In the genomic region with DNA sequence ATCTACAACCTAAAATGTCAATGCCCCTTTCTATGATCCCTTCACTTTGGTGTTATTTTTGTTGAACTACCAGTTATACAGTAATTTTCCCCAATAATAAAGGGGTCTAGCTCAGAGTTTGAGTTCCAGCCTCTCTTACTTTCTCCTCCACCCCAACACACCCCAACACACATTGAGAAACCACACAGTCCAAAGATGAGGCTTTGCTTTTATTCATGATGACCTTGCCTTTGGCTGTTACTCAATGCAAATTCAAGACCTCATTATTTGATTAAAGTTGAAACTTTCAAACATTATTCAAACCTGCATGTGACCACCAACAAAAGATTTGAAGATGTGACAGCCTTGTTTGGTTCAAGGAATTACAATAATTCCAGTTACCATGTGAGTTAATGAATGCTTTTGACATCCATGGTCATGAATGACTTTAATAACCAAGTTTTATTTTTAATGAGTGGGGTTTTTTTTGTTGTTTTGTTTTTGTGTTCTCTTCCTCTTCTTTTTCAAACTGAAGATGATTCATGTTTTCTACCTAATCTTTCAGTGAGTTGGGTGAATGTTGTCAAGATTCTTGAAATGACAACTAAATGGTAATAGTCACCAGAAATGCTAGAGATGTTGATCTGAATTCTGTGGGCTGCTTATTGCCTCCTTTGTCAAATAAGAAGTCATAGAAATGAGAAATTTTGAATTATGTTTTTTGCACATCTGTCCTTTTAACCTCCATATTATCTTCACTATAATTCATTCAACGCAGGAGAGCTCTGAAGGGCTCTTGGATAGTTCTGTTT, we compare ENCODE assay signal across 21 cellular contexts.
A peak's percentile ranks its signal among the peaks of the same experiment; 100 is the strongest.
DNase-seq lines count a peak whose midpoint lies in the region; ATAC-seq lines count a peak whose summit lies in the region.
"Had no signal": no experiment of that assay in that cellular context is flagged by ENCODE, and none has a peak within 500 bp of the region (broad histone marks: within the 10 kb centered on the region; RNA-seq: fewer than 3 reads in every experiment).

No MANE protein-coding gene starts in this region.

- no peak overlapping the region for H3K27ac Mint-ChIP-seq in activated CD4-positive, alpha-beta T cell treated with anti-CD3 and anti-CD28 coated beads for 36 hours
- no peak overlapping the region for H3K27ac Mint-ChIP-seq in activated CD4-positive, alpha-beta T cell treated with anti-CD3 and anti-CD28 coated beads, Interleukin-2, amount 10 ng/mL, durations not matched to agents 7 days and 5 days
- no peak overlapping the region for H3K27ac Mint-ChIP-seq in activated naive CD8-positive, alpha-beta T cell treated with anti-CD3 and anti-CD28 coated beads, Interleukin-2, amount 50 U/mL, for 24 hours
- H3K27ac Mint-ChIP-seq in activated naive CD8-positive, alpha-beta T cell treated with anti-CD3 and anti-CD28 coated beads for 36 hours, result no peak overlapping the region
- peak overlapping the region; percentile 5 for H3K27ac Mint-ChIP-seq in T-helper 2 cell treated with Interferon-gamma antibody and Interleukin-4, amounts not matched to agents 5 μg/mL and 100 μg/mL, for 36 hours
- H3K27ac Mint-ChIP-seq in stimulated activated effector memory CD8-positive, alpha-beta T cell treated with anti-CD3 and anti-CD28 coated beads, Interleukin-12 subunit alpha, Interleukin-12 subunit beta, amount 100 ng/mL, for 72 hours, result no peak overlapping the region
- H3K27ac Mint-ChIP-seq: H9 had no signal

- no peaks in the 10 kb centered on the region for H3K9me3 Mint-ChIP-seq in activated CD4-positive, alpha-beta T cell treated with anti-CD3 and anti-CD28 coated beads for 36 hours (ENCODE audit: low read depth)
- H3K9me3 Mint-ChIP-seq in activated CD4-positive, alpha-beta T cell treated with anti-CD3 and anti-CD28 coated beads, Interleukin-2, amount 10 ng/mL, durations not matched to agents 7 days and 5 days, result peaks cover 3% of the 10 kb centered on the region
- no peaks in the 10 kb centered on the region for H3K9me3 Mint-ChIP-seq in activated naive CD8-positive, alpha-beta T cell treated with anti-CD3 and anti-CD28 coated beads, Interleukin-2, amount 50 U/mL, for 24 hours
- no peaks in the 10 kb centered on the region for H3K9me3 Mint-ChIP-seq in activated naive CD8-positive, alpha-beta T cell treated with anti-CD3 and anti-CD28 coated beads for 36 hours
- H3K9me3 Mint-ChIP-seq in T-helper 2 cell treated with Interferon-gamma antibody and Interleukin-4, amounts not matched to agents 5 μg/mL and 100 μg/mL, for 36 hours, result no peaks in the 10 kb centered on the region
- no peaks in the 10 kb centered on the region for H3K9me3 Mint-ChIP-seq in stimulated activated effector memory CD8-positive, alpha-beta T cell treated with anti-CD3 and anti-CD28 coated beads, Interleukin-12 subunit alpha, Interleukin-12 subunit beta, amount 100 ng/mL, for 72 hours
- H3K9me3 Mint-ChIP-seq: H9 had no signal

- POLR2A ChIA-PET in activated CD4-positive, alpha-beta T cell treated with anti-CD3 and anti-CD28 coated beads for 36 hours (lab: Charles Lee), result no interaction called here
- POLR2A ChIA-PET in activated CD4-positive, alpha-beta T cell treated with anti-CD3 and anti-CD28 coated beads, Interleukin-2, amount 10 ng/mL, durations not matched to agents 7 days and 5 days (lab: Charles Lee), result no interaction called here

- peaks cover 17% of the 10 kb centered on the region for H3K4me1 Mint-ChIP-seq in activated CD4-positive, alpha-beta T cell treated with anti-CD3 and anti-CD28 coated beads for 36 hours
- peaks cover 23% of the 10 kb centered on the region for H3K4me1 Mint-ChIP-seq in activated CD4-positive, alpha-beta T cell treated with anti-CD3 and anti-CD28 coated beads, Interleukin-2, amount 10 ng/mL, durations not matched to agents 7 days and 5 days
- peaks cover 16% of the 10 kb centered on the region for H3K4me1 Mint-ChIP-seq in activated naive CD8-positive, alpha-beta T cell treated with anti-CD3 and anti-CD28 coated beads, Interleukin-2, amount 50 U/mL, for 24 hours
- peaks cover 15% of the 10 kb centered on the region for H3K4me1 Mint-ChIP-seq in activated naive CD8-positive, alpha-beta T cell treated with anti-CD3 and anti-CD28 coated beads for 36 hours
- H3K4me1 Mint-ChIP-seq in T-helper 2 cell treated with Interferon-gamma antibody and Interleukin-4, amounts not matched to agents 5 μg/mL and 100 μg/mL, for 36 hours (ENCODE audit: low read depth), result peaks cover 19% of the 10 kb centered on the region
- H3K4me1 Mint-ChIP-seq in stimulated activated effector memory CD8-positive, alpha-beta T cell treated with anti-CD3 and anti-CD28 coated beads, Interleukin-12 subunit alpha, Interleukin-12 subunit beta, amount 100 ng/mL, for 72 hours, result peaks cover 16% of the 10 kb centered on the region

- H3K36me3 Mint-ChIP-seq in activated CD4-positive, alpha-beta T cell treated with anti-CD3 and anti-CD28 coated beads for 36 hours (ENCODE audit: low read depth), result peaks cover 5% of the 10 kb centered on the region
- H3K36me3 Mint-ChIP-seq in activated CD4-positive, alpha-beta T cell treated with anti-CD3 and anti-CD28 coated beads, Interleukin-2, amount 10 ng/mL, durations not matched to agents 7 days and 5 days (ENCODE audit: low read depth), result peaks cover 14% of the 10 kb centered on the region
- no peaks in the 10 kb centered on the region for H3K36me3 Mint-ChIP-seq in activated naive CD8-positive, alpha-beta T cell treated with anti-CD3 and anti-CD28 coated beads, Interleukin-2, amount 50 U/mL, for 24 hours (ENCODE audit: low read depth)
- peaks cover 6% of the 10 kb centered on the region for H3K36me3 Mint-ChIP-seq in activated naive CD8-positive, alpha-beta T cell treated with anti-CD3 and anti-CD28 coated beads for 36 hours
- H3K36me3 Mint-ChIP-seq in T-helper 2 cell treated with Interferon-gamma antibody and Interleukin-4, amounts not matched to agents 5 μg/mL and 100 μg/mL, for 36 hours (ENCODE audit: low read depth), result peaks cover 10% of the 10 kb centered on the region
- H3K36me3 Mint-ChIP-seq in stimulated activated effector memory CD8-positive, alpha-beta T cell treated with anti-CD3 and anti-CD28 coated beads, Interleukin-12 subunit alpha, Interleukin-12 subunit beta, amount 100 ng/mL, for 72 hours, result peaks cover 15% of the 10 kb centered on the region

- H3K4me3 Mint-ChIP-seq in activated CD4-positive, alpha-beta T cell treated with anti-CD3 and anti-CD28 coated beads for 36 hours, result no peak overlapping the region
- H3K4me3 Mint-ChIP-seq in activated CD4-positive, alpha-beta T cell treated with anti-CD3 and anti-CD28 coated beads, Interleukin-2, amount 10 ng/mL, durations not matched to agents 7 days and 5 days, result no peak overlapping the region
- H3K4me3 Mint-ChIP-seq in activated naive CD8-positive, alpha-beta T cell treated with anti-CD3 and anti-CD28 coated beads, Interleukin-2, amount 50 U/mL, for 24 hours, result no peak overlapping the region
- no peak overlapping the region for H3K4me3 Mint-ChIP-seq in activated naive CD8-positive, alpha-beta T cell treated with anti-CD3 and anti-CD28 coated beads for 36 hours
- H3K4me3 Mint-ChIP-seq in T-helper 2 cell treated with Interferon-gamma antibody and Interleukin-4, amounts not matched to agents 5 μg/mL and 100 μg/mL, for 36 hours, result no peak overlapping the region
- no peak overlapping the region for H3K4me3 Mint-ChIP-seq in stimulated activated effector memory CD8-positive, alpha-beta T cell treated with anti-CD3 and anti-CD28 coated beads, Interleukin-12 subunit alpha, Interleukin-12 subunit beta, amount 100 ng/mL, for 72 hours
- H3K4me3 Mint-ChIP-seq: H9 had no signal

- ATAC-seq in activated CD4-positive, alpha-beta T cell treated with anti-CD3 and anti-CD28 coated beads for 36 hours, result peak; percentile 69
- peak; percentile 33 for ATAC-seq in activated naive CD8-positive, alpha-beta T cell treated with anti-CD3 and anti-CD28 coated beads, Interleukin-2, amount 50 U/mL, for 24 hours
- ATAC-seq in stimulated activated effector memory CD8-positive, alpha-beta T cell treated with anti-CD3 and anti-CD28 coated beads, Interleukin-12 subunit alpha, Interleukin-12 subunit beta, amount 100 ng/mL, for 72 hours, result peak; percentile 90

- CTCF ChIA-PET in activated CD4-positive, alpha-beta T cell treated with anti-CD3 and anti-CD28 coated beads for 36 hours (lab: Charles Lee), result no interaction called here
- CTCF ChIA-PET in activated CD4-positive, alpha-beta T cell treated with anti-CD3 and anti-CD28 coated beads, Interleukin-2, amount 10 ng/mL, durations not matched to agents 7 days and 5 days (lab: Charles Lee), result interaction anchor here (1.3 kb wide), 1 partner anchor 177 kb away, joined by 3 read pairs; no protein-coding TSS in a partner anchor

- no peak for DNase-seq in activated CD4-positive, alpha-beta T cell treated with anti-CD3 and anti-CD28 coated beads for 36 hours
- DNase-seq in activated CD4-positive, alpha-beta T cell treated with anti-CD3 and anti-CD28 coated beads, Interleukin-2, amount 10 ng/mL, durations not matched to agents 7 days and 5 days, result no peak
- DNase-seq in activated naive CD8-positive, alpha-beta T cell treated with anti-CD3 and anti-CD28 coated beads, Interleukin-2, amount 50 U/mL, for 24 hours, result no peak
- DNase-seq in activated naive CD8-positive, alpha-beta T cell treated with anti-CD3 and anti-CD28 coated beads for 36 hours, result no peak
- no peak for DNase-seq in T-helper 2 cell treated with Interferon-gamma antibody and Interleukin-4, amounts not matched to agents 5 μg/mL and 100 μg/mL, for 36 hours (ENCODE audit: low spot score)
- DNase-seq in stimulated activated effector memory CD8-positive, alpha-beta T cell treated with anti-CD3 and anti-CD28 coated beads, Interleukin-12 subunit alpha, Interleukin-12 subunit beta, amount 100 ng/mL, for 72 hours (ENCODE audit: low spot score in 2 of 2), result no peak
- no peak for DNase-seq in NCI-H446 (lab: John Stamatoyannopoulos, UW)
- DNase-seq: Calu3, DND-41, GM23248, H9, Karpas-422, NCI-H1092, NCI-H1417 treated with DMSO at 0.1 percent for 48 hours, NCI-H1694 treated with DMSO at 0.1 percent for 48 hours, NCI-H2081, NCI-H2171, NCI-H226, NCI-H510A treated with DMSO at 0.1 percent for 48 hours, NCI-H774, SJCRH30 had no signal

- no peaks in the 10 kb centered on the region for H3K27me3 Mint-ChIP-seq in activated CD4-positive, alpha-beta T cell treated with anti-CD3 and anti-CD28 coated beads for 36 hours
- no peaks in the 10 kb centered on the region for H3K27me3 Mint-ChIP-seq in activated CD4-positive, alpha-beta T cell treated with anti-CD3 and anti-CD28 coated beads, Interleukin-2, amount 10 ng/mL, durations not matched to agents 7 days and 5 days
- H3K27me3 Mint-ChIP-seq in activated naive CD8-positive, alpha-beta T cell treated with anti-CD3 and anti-CD28 coated beads, Interleukin-2, amount 50 U/mL, for 24 hours, result no peaks in the 10 kb centered on the region
- no peaks in the 10 kb centered on the region for H3K27me3 Mint-ChIP-seq in activated naive CD8-positive, alpha-beta T cell treated with anti-CD3 and anti-CD28 coated beads for 36 hours
- no peaks in the 10 kb centered on the region for H3K27me3 Mint-ChIP-seq in T-helper 2 cell treated with Interferon-gamma antibody and Interleukin-4, amounts not matched to agents 5 μg/mL and 100 μg/mL, for 36 hours (ENCODE audit: low read depth)

- intact Hi-C loops in activated CD4-positive, alpha-beta T cell treated with anti-CD3 and anti-CD28 coated beads for 36 hours (cut with DNase I, micrococcal nuclease), result loop anchor here in 1 of 2 experiments (5.0 kb wide), 1 partner anchor 303 kb away; a partner anchor contains a TSS

Comparison
In these comparisons a context has a peak if more than half of its experiments do, and no peak if none do; other contexts are left out.
1. ATAC-seq: peak in every context shown above with its lines; median percentile 90 in stimulated activated effector memory CD8-positive, alpha-beta T cell treated with anti-CD3 and anti-CD28 coated beads, Interleukin-12 subunit alpha, Interleukin-12 subunit beta, amount 100 ng/mL, for 72 hours; 69 in activated CD4-positive, alpha-beta T cell treated with anti-CD3 and anti-CD28 coated beads for 36 hours; 33 in activated naive CD8-positive, alpha-beta T cell treated with anti-CD3 and anti-CD28 coated beads, Interleukin-2, amount 50 U/mL, for 24 hours.